8 cellular contexts compared by ENCODE assay signal in the genomic region with DNA sequence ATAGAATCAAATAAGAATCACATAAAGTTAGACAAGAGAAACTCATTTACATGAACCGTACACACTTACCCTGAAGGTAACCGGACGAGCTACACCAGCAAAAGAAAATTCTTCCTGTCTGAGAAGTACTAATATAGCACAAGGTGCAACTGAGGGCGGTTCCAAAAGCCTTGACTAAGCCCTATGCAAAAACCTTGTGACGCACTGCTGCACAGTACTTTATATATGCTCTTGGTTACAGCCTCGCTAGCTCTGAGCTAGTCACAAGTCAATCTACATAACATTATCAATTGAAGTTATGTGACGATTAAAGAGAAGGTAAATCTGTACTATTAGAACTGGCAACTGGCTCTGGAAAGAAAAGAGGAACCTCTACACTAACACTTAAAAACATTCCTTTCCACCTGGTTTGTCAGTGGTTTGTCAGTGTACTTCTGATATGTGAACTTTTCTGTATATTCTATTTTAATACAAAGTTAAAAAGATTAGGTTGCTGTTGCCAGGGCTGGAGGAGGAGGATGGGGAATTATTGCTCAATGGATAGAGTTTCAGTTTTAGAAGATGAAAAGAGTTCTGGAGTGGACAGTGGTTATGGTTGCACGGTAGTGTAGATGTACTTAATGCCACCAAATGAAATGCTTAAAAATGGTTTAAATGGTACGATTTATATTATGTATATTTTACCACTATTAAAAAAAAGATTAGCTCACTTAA.
DNase-seq lines count a peak whose midpoint lies in the region; ATAC-seq lines count a peak whose summit lies in the region.

No MANE protein-coding gene starts in this region.

- DNase-seq in LoVo (ENCODE audit: low spot score) (peak; percentile 91), activated T-cell treated with anti-CD3 and anti-CD28 coated beads for 1 hour (ENCODE audit: low read depth) (peak; percentile 17), head of caudate nucleus (peak in 23 of 42 donors; percentile 8 to 72 (median 43)), HuH-7 (ENCODE audit: low spot score) (no peak), globus pallidus (ENCODE audit: low spot score) (no peak)
- DNase-seq in stimulated activated CD4-positive, alpha-beta T cell treated with anti-CD3 and anti-CD28 coated beads, Interleukin-12 subunit alpha, Interleukin-12 subunit beta, amount 100 ng/mL, for 48 hours (ENCODE audit: low read depth in 2 of 3, low spot score in 1 of 3): peak; percentile 20 to 39 (median 28)

- H3K4me3 ChIP-seq in GM08714 (ENCODE audit: low read length): peak overlapping the region; percentile 74; the same call in 1 of the 2 replicates

- ATAC-seq in GM21723 (IDR thresholded peaks at IDR 0.05; ENCODE audit: unreplicated experiment): peak; percentile 89

- intact Hi-C loops in head of caudate nucleus (cut with DNase I): no loop called here

Comparison
In these comparisons a context has a peak if more than half of its experiments do, and no peak if none do; other contexts are left out.
1. DNase-seq: peak in LoVo (single experiment), activated T-cell treated with anti-CD3 and anti-CD28 coated beads for 1 hour (single experiment), head of caudate nucleus (23 of 42) and stimulated activated CD4-positive, alpha-beta T cell treated with anti-CD3 and anti-CD28 coated beads, Interleukin-12 subunit alpha, Interleukin-12 subunit beta, amount 100 ng/mL, for 48 hours (3 of 3); none in HuH-7 (single experiment) and globus pallidus (single experiment).